In the genomic region with DNA sequence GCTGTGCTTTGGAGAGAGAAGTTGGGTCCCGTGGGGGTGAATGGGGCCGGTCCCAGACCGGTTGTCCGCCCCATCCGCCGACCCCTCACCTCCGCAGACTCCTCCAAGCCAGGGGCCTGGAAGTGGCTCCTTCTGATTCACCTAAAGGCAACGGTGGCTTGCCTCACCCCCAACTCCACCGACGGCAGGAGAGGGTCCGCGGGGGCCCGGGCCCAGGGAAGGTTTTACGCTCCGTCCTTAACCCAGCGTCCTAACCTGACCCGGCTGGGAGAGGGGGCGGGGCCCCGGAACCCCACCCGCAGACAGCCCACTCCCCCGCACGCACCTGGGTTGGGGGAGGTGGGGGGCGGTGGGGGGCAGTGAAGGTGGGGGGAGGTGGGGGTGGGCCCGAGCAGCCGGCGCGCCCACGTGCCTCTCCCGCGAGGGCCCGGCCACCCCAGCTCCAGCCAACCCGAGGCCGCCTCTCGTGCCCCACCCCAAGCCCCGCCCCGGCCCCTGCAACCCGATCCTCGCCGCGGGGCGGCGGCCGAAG, we compare ENCODE assay signal across 8 cellular contexts. TPM values are rescaled to one million over a fixed set of nuclear protein-coding genes. Genes with fewer than 3 reads are reported as not detected.
DNase-seq lines count a peak whose midpoint lies in the region; ATAC-seq, FAIRE-seq and TF ChIP-seq lines count a peak whose summit lies in the region.

No MANE protein-coding gene starts in this region.

- H3K27ac ChIP-seq in A549: peak overlapping the region; percentile 70 to 87
- no peak overlapping the region for H3K27ac ChIP-seq in HUES64 (ENCODE audit: low read depth, low read length)
- peak overlapping the region; percentile 83 to 96 for H3K27ac ChIP-seq in ovary

- H3K4me2 ChIP-seq in A549: peak overlapping the region; percentile 98

- H3K4me3 ChIP-seq in A549 (peak overlapping the region; percentile 44), HUES64 (ENCODE audit: low read length) (peak overlapping the region; percentile 61), fibroblast of mammary gland (ENCODE audit: control insufficient read depth, low read depth, low read length) (peak overlapping the region; percentile 10), ovary (peak overlapping the region; percentile 44)

- peak; percentile 77 to 98 for DNase-seq in A549 (ENCODE audit: low read depth in 1 of 2, low spot score in 1 of 2)
- DNase-seq in activated CD4-positive, alpha-beta T cell treated with anti-CD3 and anti-CD28 coated beads, Interleukin-2, amount 50 U/mL, for 1 hour: peak; percentile 60
- no peak for DNase-seq in fibroblast of mammary gland (ENCODE audit: low read depth)
- DNase-seq in ovary: peak in 2 of 5 donors; percentile 94
- DNase-seq in DMS153 (lab: John Stamatoyannopoulos, UW): no peak

- intact Hi-C loops in ovary (cut with DNase I): loop anchor here in 3 of 4 donors (2.0 to 10.0 kb wide), 3 partner anchors 23 to 246 kb away; no protein-coding TSS in a partner anchor

- TF ChIP-seq EP300 in A549 (IDR thresholded peaks at IDR 0.05) (no peak), ovary (IDR thresholded peaks at IDR 0.05) (no peak)

- H3K9ac ChIP-seq in HUES64 (ENCODE audit: low read depth, low read length): no peak overlapping the region; the same call in 1 of the 2 replicates

- no peaks in the 10 kb centered on the region for H3K9me3 ChIP-seq in A549
- no peaks in the 10 kb centered on the region for H3K9me3 ChIP-seq in HUES64 (ENCODE audit: insufficient read depth, low read depth, low read length)
- H3K9me3 ChIP-seq in ovary: no peaks in the 10 kb centered on the region

- no peak; a peak in 1 of 5 replicates for TF ChIP-seq RAD21 in A549 (conservative IDR thresholded peaks at IDR 0.05 in 1 of 2, IDR thresholded peaks at IDR 0.05 in 1 of 2)

- H3K4me1 ChIP-seq in A549: peaks cover 16% of the 10 kb centered on the region
- H3K4me1 ChIP-seq in HUES64 (ENCODE audit: insufficient read depth, low read length): peaks cover 18% of the 10 kb centered on the region; the same call in 1 of the 2 replicates
- H3K4me1 ChIP-seq in ovary (ENCODE audit: insufficient read depth): peaks cover 35% of the 10 kb centered on the region

- FAIRE-seq in A549 (lab: Jason Lieb, UNC): no peak

- POLR2A ChIA-PET in A549 (lab: Yijun Ruan, JAX): interaction anchor here (0.6 to 1.5 kb wide), 9 partner anchors 9 to 202 kb away, joined by 3 to 16 read pairs (median 4); no protein-coding TSS in a partner anchor

- peak; percentile 10; the same call in 1 of the 3 replicates for TF ChIP-seq CTCF in A549 (IDR thresholded peaks at IDR 0.05)
- TF ChIP-seq CTCF in fibroblast of mammary gland (conservative IDR thresholded peaks at IDR 0.05; ENCODE audit: control insufficient read depth, insufficient read depth, low read depth, low read length): no peak
- peak in 1 of 3 donors; percentile 8 for TF ChIP-seq CTCF in ovary (IDR thresholded peaks at IDR 0.05)

- TF ChIP-seq POLR2A in A549 (IDR thresholded peaks at IDR 0.05; ENCODE audit: low read length): no peak
- TF ChIP-seq POLR2A in ovary (IDR thresholded peaks at IDR 0.05): no peak

- CTCF ChIA-PET in A549 (lab: Yijun Ruan, JAX): interaction anchor here (0.6 to 7.4 kb wide), 11 partner anchors 9 to 1859 kb away, joined by 3 to 127 read pairs (median 4); no protein-coding TSS in a partner anchor

- WGBS in A549 (ENCODE audit: missing lambda C conversion rate): 23% methylated on average over 17 of the region's 43 CpGs
- WGBS in HUES64: under 1% methylated on average over 35 of the region's 43 CpGs
- 3 to 13% (median 3%) methylated on average over 16 to 43 of the region's 43 CpGs for WGBS in ovary, 3 donors

- H3K36me3 ChIP-seq in HUES64 (ENCODE audit: insufficient read depth, low read length): no peaks in the 10 kb centered on the region
- no peaks in the 10 kb centered on the region for H3K36me3 ChIP-seq in ovary

- ATAC-seq in A549 (peak; percentile 90 to 95), GM18868 (IDR thresholded peaks at IDR 0.05; ENCODE audit: unreplicated experiment) (peak; percentile 93), GM21423 (IDR thresholded peaks at IDR 0.05; ENCODE audit: unreplicated experiment) (no peak)

- peaks cover 45% of the 10 kb centered on the region for H3K27me3 ChIP-seq in HUES64 (ENCODE audit: insufficient read depth, low read length)
- no peaks in the 10 kb centered on the region for H3K27me3 ChIP-seq in ovary

TF ChIP-seq in A549, 52 proteins besides CTCF, POLR2A, EP300 and RAD21:
- TF ChIP-seq, protein P1, sequence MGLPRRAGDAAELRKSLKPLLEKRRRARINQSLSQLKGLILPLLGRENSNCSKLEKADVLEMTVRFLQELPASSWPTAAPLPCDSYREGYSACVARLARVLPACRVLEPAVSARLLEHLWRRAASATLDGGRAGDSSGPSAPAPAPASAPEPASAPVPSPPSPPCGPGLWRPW (IDR thresholded peaks at IDR 0.05): no peak
- TF ChIP-seq JUN (IDR thresholded peaks at IDR 0.05): peak in 1 of 2 experiments; percentile 21; a peak in 1 of 5 replicates
- no peak for TF ChIP-seq ZSCAN20 (CRISPR knock-in tag; IDR thresholded peaks at IDR 0.05)
TF ChIP-seq in A549: peak in this region for 1.

RNA-seq across cellular contexts. Expression of a gene that starts 12.7 kb away (rescaled TPM):
- polyA plus RNA-seq in A549 (2011; rRNA removed) (not detected in 2 replicates), A549 (2017; fragmentation: RNase III; extraction: RNeasy Plus Mini Kit Qiagen cat#74134 plus additional on column Dnase treatment) (not detected in 3 replicates), ovary (1 to 10 TPM; 1.5 to 4.8 TPM)
- not detected in 2 replicates for polyA plus RNA-seq in A549 (2012; cell fraction: cytosol; rRNA removed)
- 0.04 TPM in 1 of 2 replicates, not detected in the other for polyA plus RNA-seq in A549 (2012; cell fraction: nucleus; rRNA removed)
- not detected in 2 replicates for polyA minus RNA-seq in A549 (2011; rRNA and poly(A)+ RNA removed)
- not detected for polyA plus RNA-seq in HUES64 (2013, experiment 1 of 2)
- polyA plus RNA-seq in HUES64 (2013, experiment 2 of 2): not detected
- 1 to 10 TPM; 1.4 to 5.5 (median 2.1) TPM for total RNA-seq in ovary

RNA-seq across cellular contexts. Expression of a gene that starts 21.8 kb away (rescaled TPM):
- polyA plus RNA-seq in A549 (2011; rRNA removed) (36.5 and 44.2 TPM in 2 replicates), A549 (2017; fragmentation: RNase III; extraction: RNeasy Plus Mini Kit Qiagen cat#74134 plus additional on column Dnase treatment) (42.4 to 49.2 TPM (median 44.0 TPM) in 3 replicates), ovary (10 to 100 TPM in 1 of 2 donors, 1 to 10 TPM in 1; 3.7 to 59.1 TPM)
- 49.3 and 76.1 TPM in 2 replicates for polyA plus RNA-seq in A549 (2012; cell fraction: cytosol; rRNA removed)
- 79.6 and 118 TPM in 2 replicates for polyA plus RNA-seq in A549 (2012; cell fraction: nucleus; rRNA removed)
- 47.8 and 50.9 TPM in 2 replicates for polyA minus RNA-seq in A549 (2011; rRNA and poly(A)+ RNA removed)
- polyA plus RNA-seq in HUES64 (2013, experiment 1 of 2): 10.9 TPM
- polyA plus RNA-seq in HUES64 (2013, experiment 2 of 2): 18.4 TPM
- total RNA-seq in ovary: 100 to 1,000 TPM in 1 of 7 donors, 10 to 100 TPM in 6; 39.7 to 133 (median 63.9) TPM

Comparison
In these comparisons a context has a peak if more than half of its experiments do, and no peak if none do; other contexts are left out.
1. DNase-seq: peak in A549 (2 of 2) and activated CD4-positive, alpha-beta T cell treated with anti-CD3 and anti-CD28 coated beads, Interleukin-2, amount 50 U/mL, for 1 hour (single experiment); none in fibroblast of mammary gland (single experiment) and DMS153 (single experiment).
2. H3K4me3 ChIP-seq: peak in every context shown above with its lines; median percentile 61 in HUES64; 44 in A549; 44 in ovary; 10 in fibroblast of mammary gland.